8 cellular contexts compared by ENCODE assay signal in genomic region chr5:78985407-78986223, GRCh38. TPM values are rescaled to one million over a fixed set of nuclear protein-coding genes. Genes with fewer than 3 reads are reported as not detected.
DNase-seq lines count a peak whose midpoint lies in the region; ATAC-seq and TF ChIP-seq lines count a peak whose summit lies in the region.

No MANE protein-coding gene starts in this region.

- peak overlapping the region; percentile 98 for H3K27ac ChIP-seq in upper lobe of right lung

- H3K27me3 ChIP-seq in BE2C (no peaks in the 10 kb centered on the region), upper lobe of right lung (no peaks in the 10 kb centered on the region)

- intact Hi-C loops in upper lobe of right lung (cut with DNase I) = no loop called here

- H3K36me3 ChIP-seq in BE2C (no peaks in the 10 kb centered on the region; the same call in 1 of the 2 replicates), upper lobe of right lung (no peaks in the 10 kb centered on the region)

- DNase-seq in BE2C (peak; percentile 66), foreskin melanocyte (peak; percentile 40), omental fat pad (ENCODE audit: low spot score) (peak; percentile 26), upper lobe of right lung (no peak)

- TF ChIP-seq CTCF in BE2C (IDR thresholded peaks at IDR 0.05; ENCODE audit: low read depth, low read length) (no peak), omental fat pad (IDR thresholded peaks at IDR 0.05) (no peak), upper lobe of right lung (IDR thresholded peaks at IDR 0.05) (no peak)

- H3K4me3 ChIP-seq in BE2C (ENCODE audit: low read depth, low read length) (peak overlapping the region; percentile 74), upper lobe of right lung (peak overlapping the region; percentile 84)

- H3K4me1 ChIP-seq in BE2C (no peaks in the 10 kb centered on the region), upper lobe of right lung (peaks cover 16% of the 10 kb centered on the region)

- no peaks in the 10 kb centered on the region for H3K36me3 Mint-ChIP-seq in activated T-helper 17 cell treated with anti-CD3 and anti-CD28 coated beads, Interleukin-2, amount 50 U/mL, for 72 hours (ENCODE audit: low read depth)

- ATAC-seq in HG03342 (IDR thresholded peaks at IDR 0.05; ENCODE audit: unreplicated experiment) (peak; percentile 57), omental fat pad (ENCODE audit: low FRiP score) (peak; percentile 65), upper lobe of right lung (peak; percentile 22)
- peak; percentile 84 for ATAC-seq in activated T-helper 17 cell treated with anti-CD3 and anti-CD28 coated beads, Interleukin-2, amount 50 U/mL, for 72 hours (replicated peaks)

- H3K27ac Mint-ChIP-seq in activated T-helper 17 cell treated with anti-CD3 and anti-CD28 coated beads, Interleukin-2, amount 50 U/mL, for 72 hours = peak overlapping the region; percentile 97

- TF ChIP-seq POLR2A in GM19099 (IDR thresholded peaks at IDR 0.05; ENCODE audit: extremely low read depth, insufficient read length, low read depth) = peak; percentile 61

- no peaks in the 10 kb centered on the region for H3K9me3 Mint-ChIP-seq in activated T-helper 17 cell treated with anti-CD3 and anti-CD28 coated beads, Interleukin-2, amount 50 U/mL, for 72 hours

- no peaks in the 10 kb centered on the region for H3K9me3 ChIP-seq in BE2C
- H3K9me3 ChIP-seq in upper lobe of right lung = no peaks in the 10 kb centered on the region

- no peaks in the 10 kb centered on the region for H3K27me3 Mint-ChIP-seq in activated T-helper 17 cell treated with anti-CD3 and anti-CD28 coated beads, Interleukin-2, amount 50 U/mL, for 72 hours

- H3K4me3 Mint-ChIP-seq in activated T-helper 17 cell treated with anti-CD3 and anti-CD28 coated beads, Interleukin-2, amount 50 U/mL, for 72 hours = peak overlapping the region; percentile 92

- peaks cover 20% of the 10 kb centered on the region for H3K4me1 Mint-ChIP-seq in activated T-helper 17 cell treated with anti-CD3 and anti-CD28 coated beads, Interleukin-2, amount 50 U/mL, for 72 hours

TF ChIP-seq in PFSK-1, 5 proteins besides CTCF, POLR2A, EP300 and RAD21:
- no peak for TF ChIP-seq REST (IDR thresholded peaks at IDR 0.05; ENCODE audit: insufficient read depth in 1 of 2, low read depth in 2 of 2, low read length in 2 of 2)
- TF ChIP-seq FOXP2 (optimal IDR thresholded peaks at IDR 0.05; ENCODE audit: borderline replicate concordance, extremely low read depth, extremely low read length, insufficient read depth) = no peak
- 0 out of 2 replicates have a peak, but pooled peaks have one; percentile 28 for TF ChIP-seq POLR2AphosphoS5 (IDR thresholded peaks at IDR 0.05; ENCODE audit: low read depth, low read length)
- TF ChIP-seq SIN3A (IDR thresholded peaks at IDR 0.05; ENCODE audit: borderline replicate concordance, insufficient read depth, low read length) = peak; percentile 32; the same call in 1 of the 2 replicates
- TF ChIP-seq TAF1 (IDR thresholded peaks at IDR 0.05; ENCODE audit: borderline replicate concordance, insufficient read depth, low read length) = no peak

RNA-seq across cellular contexts. Expression of gene ARSB, which starts 0.5 kb away (rescaled TPM):
- polyA plus RNA-seq in BE2C (2012; ENCODE audit: insufficient read depth, insufficient read length, low read depth) = 9.6 TPM
- 5.0 TPM for polyA plus RNA-seq in PFSK-1 (2012; ENCODE audit: insufficient read length, low read depth)
- total RNA-seq in activated T-helper 17 cell treated with anti-CD3 and anti-CD28 coated beads, Interleukin-2, amount 50 U/mL, for 72 hours = 10 to 100 TPM in 1 of 2 donors, 1 to 10 TPM in 1; 6.2 to 21.9 TPM
- total RNA-seq in omental fat pad (10 to 100 TPM; 15.4 to 22.7 (median 15.8) TPM), upper lobe of right lung (15.8 TPM)

Comparison
In these comparisons a context has a peak if more than half of its experiments do, and no peak if none do; other contexts are left out.
1. ATAC-seq: peak in every context shown above with its lines; median percentile 84 in activated T-helper 17 cell treated with anti-CD3 and anti-CD28 coated beads, Interleukin-2, amount 50 U/mL, for 72 hours; 65 in omental fat pad; 57 in HG03342; 22 in upper lobe of right lung.